In the genomic region with DNA sequence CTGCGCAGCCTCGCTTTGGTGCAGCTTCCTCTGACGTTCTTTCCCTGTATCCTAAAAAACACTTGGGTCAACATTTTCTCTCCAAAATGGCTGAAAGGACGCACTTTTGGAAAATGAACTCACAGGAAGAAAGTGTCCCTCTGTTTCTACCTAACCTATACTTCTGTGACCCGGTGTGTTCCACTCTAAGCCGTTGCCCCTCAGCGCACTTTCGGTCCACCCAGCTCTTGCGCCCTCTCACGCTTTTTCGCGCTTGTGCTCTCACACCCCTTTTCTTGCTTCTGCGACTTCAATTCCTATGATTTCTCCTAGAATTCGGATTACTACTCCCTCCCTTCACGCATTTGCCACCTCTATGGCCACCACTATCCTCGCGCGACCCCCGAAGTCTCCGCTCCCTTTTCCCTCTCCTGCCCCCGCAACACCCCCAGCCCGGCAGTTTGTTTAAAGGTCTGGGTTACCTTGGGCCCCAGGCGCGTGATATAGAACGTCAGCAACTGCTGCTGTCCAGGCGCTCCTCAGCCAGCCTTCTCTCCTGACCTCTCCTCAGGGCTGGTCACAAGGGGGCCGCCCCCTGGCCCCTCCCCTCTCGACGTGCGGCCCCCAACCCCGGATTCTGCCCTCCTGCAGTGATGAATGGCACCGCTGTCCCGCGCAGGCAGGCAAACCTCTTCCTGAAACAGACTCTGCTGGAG, we compare ENCODE assay signal across 8 cellular contexts. TPM values are rescaled to one million over a fixed set of nuclear protein-coding genes. Genes with fewer than 3 reads are reported as not detected.
A peak's percentile ranks its signal among the peaks of the same experiment; 100 is the strongest.
DNase-seq lines count a peak whose midpoint lies in the region; ATAC-seq lines count a peak whose summit lies in the region.

USP51 (minus strand) TSS at position 534 of the 695 bp plus-strand sequence. CDS start 909 bp downstream, outside the sequence.

- H3K9ac ChIP-seq in NT2/D1 (ENCODE audit: insufficient read length, low read depth), result peak within 1 kb of the TSS; percentile 80

- peak; percentile 11 for DNase-seq in stimulated activated CD4-positive, alpha-beta T cell treated with anti-CD3 and anti-CD28 coated beads, Interleukin-15, amount 100 ng/mL, for 24 hours
- no peak for DNase-seq in stimulated activated CD4-positive, alpha-beta T cell treated with anti-CD3 and anti-CD28 coated beads, Interleukin-2, amount 100 ng/mL, for 48 hours
- DNase-seq in NT2/D1 (ENCODE audit: low read depth, low spot score) (peak; percentile 35), amygdala (lab: John Stamatoyannopoulos, UW) (peak in 43 of 56 donors; percentile 1 to 70 (median 34)), left ventricle myocardium superior (peak; percentile 44), posterior vena cava (ENCODE audit: low spot score) (peak; percentile 85), A172 (ENCODE audit: low spot score) (no peak)

- peaks cover 16% of the 10 kb centered on the region for H3K36me3 ChIP-seq in NT2/D1 (ENCODE audit: insufficient read depth, insufficient read length, low read length)

- H3K4me1 ChIP-seq in NT2/D1 (ENCODE audit: insufficient read depth, insufficient read length), result peaks cover 2% of the 10 kb centered on the region

- H3K4me3 ChIP-seq in NT2/D1 (ENCODE audit: insufficient read length, low read depth), result peak within 1 kb of the TSS; percentile 78

- no peaks in the 10 kb centered on the region for H3K9me3 ChIP-seq in NT2/D1 (ENCODE audit: insufficient read depth, low read length)

- ATAC-seq in HG02798 (IDR thresholded peaks at IDR 0.05; ENCODE audit: poor library complexity, unreplicated experiment) (peak; percentile 58), left ventricle myocardium superior (peak; percentile 65)

- intact Hi-C loops in left ventricle myocardium superior (cut with micrococcal nuclease), result no loop called here
- intact Hi-C loops in posterior vena cava (cut with DNase I), result no loop called here

- H3K27me3 ChIP-seq in NT2/D1 (ENCODE audit: insufficient read depth, insufficient read length), result no peaks in the 10 kb centered on the region

RNA-seq across cellular contexts. Expression of gene USP51, which starts in this region (rescaled TPM):
- total RNA-seq in left ventricle myocardium superior (1.5 TPM), posterior vena cava (1 to 10 TPM; 2.0 to 2.7 TPM)
- 0.21 and 0.50 TPM in 2 replicates for total RNA-seq in A172 (2014; rRNA removed; shearing (Covaris generic))

Comparison
In these comparisons a context has a peak if more than half of its experiments do, and no peak if none do; other contexts are left out.
1. DNase-seq: peak in stimulated activated CD4-positive, alpha-beta T cell treated with anti-CD3 and anti-CD28 coated beads, Interleukin-15, amount 100 ng/mL, for 24 hours (single experiment), NT2/D1 (single experiment), amygdala (43 of 56), left ventricle myocardium superior (single experiment) and posterior vena cava (single experiment); none in stimulated activated CD4-positive, alpha-beta T cell treated with anti-CD3 and anti-CD28 coated beads, Interleukin-2, amount 100 ng/mL, for 48 hours (0 of 2) and A172 (single experiment).